17 cellular contexts compared by ENCODE assay signal in genomic region chr11:73566422-73566821, GRCh38.
"Had no signal": no experiment of that assay in that cellular context is flagged by ENCODE, and none has a peak within 500 bp of the region (broad histone marks: within the 10 kb centered on the region; RNA-seq: fewer than 3 reads in every experiment).

No MANE protein-coding gene starts in this region.

- ATAC-seq: activated CD4-positive, alpha-beta T cell treated with anti-CD3 and anti-CD28 coated beads for 36 hours; body of pancreas; effector memory CD8-positive, alpha-beta T cell; lower lobe of right lung; right lobe of liver; stimulated activated naive CD8-positive, alpha-beta T cell treated with anti-CD3 and anti-CD28 coated beads, Interleukin-15, amount 100 ng/mL, for 72 hours; upper lobe of right lung had no signal

- H3K4me1 Mint-ChIP-seq: activated CD4-positive, alpha-beta memory T cell treated with anti-CD3 and anti-CD28 coated beads, Interleukin-2, amount 10 ng/mL, durations not matched to agents 7 days and 5 days; activated CD4-positive, alpha-beta T cell treated with anti-CD3 and anti-CD28 coated beads for 36 hours; stimulated activated naive CD8-positive, alpha-beta T cell treated with anti-CD3 and anti-CD28 coated beads, Interleukin-15, amount 100 ng/mL, for 72 hours had no signal

- H3K4me1 ChIP-seq: body of pancreas, lower lobe of right lung, right lobe of liver, testis, upper lobe of right lung had no signal

- H3K27ac ChIP-seq: body of pancreas, lower lobe of right lung, right lobe of liver, testis, upper lobe of right lung had no signal

- H3K27ac Mint-ChIP-seq: activated CD4-positive, alpha-beta memory T cell treated with anti-CD3 and anti-CD28 coated beads, Interleukin-2, amount 10 ng/mL, durations not matched to agents 7 days and 5 days; activated CD4-positive, alpha-beta T cell treated with anti-CD3 and anti-CD28 coated beads for 36 hours; activated naive CD4-positive, alpha-beta T cell treated with anti-CD3 and anti-CD28 coated beads, Interleukin-2, amount 50 U/mL, for 24 hours; effector memory CD8-positive, alpha-beta T cell had no signal

- DNase-seq: activated CD4-positive, alpha-beta memory T cell treated with anti-CD3 and anti-CD28 coated beads, Interleukin-2, amount 10 ng/mL, durations not matched to agents 7 days and 5 days; activated CD4-positive, alpha-beta T cell treated with anti-CD3 and anti-CD28 coated beads for 36 hours; activated CD8-positive, alpha-beta memory T cell treated with anti-CD3 and anti-CD28 coated beads, Interleukin-2, amount 50 U/mL, for 4 hours; activated effector memory CD4-positive, alpha-beta T cell treated with anti-CD3 and anti-CD28 coated beads, Interleukin-2, amount 50 U/mL, for 16 hours; activated T-cell treated with anti-CD3 and anti-CD28 coated beads, Interleukin-2, amount 50 U/mL, for 48 hours; body of pancreas; cortex of kidney; effector memory CD8-positive, alpha-beta T cell; lower lobe of right lung; nephron progenitor cell; right lobe of liver; stimulated activated naive CD8-positive, alpha-beta T cell treated with anti-CD3 and anti-CD28 coated beads, Interleukin-15, amount 100 ng/mL, for 72 hours; testis; upper lobe of right lung had no signal

- H3K4me3 Mint-ChIP-seq: activated CD4-positive, alpha-beta memory T cell treated with anti-CD3 and anti-CD28 coated beads, Interleukin-2, amount 10 ng/mL, durations not matched to agents 7 days and 5 days; activated CD4-positive, alpha-beta T cell treated with anti-CD3 and anti-CD28 coated beads for 36 hours; activated naive CD4-positive, alpha-beta T cell treated with anti-CD3 and anti-CD28 coated beads, Interleukin-2, amount 50 U/mL, for 24 hours; central memory CD8-positive, alpha-beta T cell; effector memory CD8-positive, alpha-beta T cell; mesothelial cell of epicardium; nephron progenitor cell; stimulated activated naive CD8-positive, alpha-beta T cell treated with anti-CD3 and anti-CD28 coated beads, Interleukin-15, amount 100 ng/mL, for 72 hours had no signal

- H3K27me3 ChIP-seq: body of pancreas, right lobe of liver, testis, upper lobe of right lung had no signal

- H3K4me3 ChIP-seq: body of pancreas, lower lobe of right lung, right lobe of liver, testis, upper lobe of right lung had no signal

- H3K9me3 ChIP-seq: body of pancreas, lower lobe of right lung, right lobe of liver, testis, upper lobe of right lung had no signal

- H3K9me3 Mint-ChIP-seq: activated CD4-positive, alpha-beta memory T cell treated with anti-CD3 and anti-CD28 coated beads, Interleukin-2, amount 10 ng/mL, durations not matched to agents 7 days and 5 days; activated naive CD4-positive, alpha-beta T cell treated with anti-CD3 and anti-CD28 coated beads, Interleukin-2, amount 50 U/mL, for 24 hours; central memory CD8-positive, alpha-beta T cell; effector memory CD8-positive, alpha-beta T cell; mesothelial cell of epicardium; stimulated activated naive CD8-positive, alpha-beta T cell treated with anti-CD3 and anti-CD28 coated beads, Interleukin-15, amount 100 ng/mL, for 72 hours had no signal

- H3K36me3 ChIP-seq: lower lobe of right lung, upper lobe of right lung had no signal
